Comparison of ENCODE assay signal across 35 cellular contexts in genomic region chr12:108982621-108983219, GRCh38. TPM values are rescaled to one million over a fixed set of nuclear protein-coding genes. Genes with fewer than 3 reads are reported as not detected.
"Had no signal": no experiment of that assay in that cellular context is flagged by ENCODE, and none has a peak within 500 bp of the region (broad histone marks: within the 10 kb centered on the region; RNA-seq: fewer than 3 reads in every experiment).

No MANE protein-coding gene starts in this region.

- H3K27ac ChIP-seq: left lung, lower lobe of right lung, pancreas, prostate gland, sigmoid colon, spleen, suprapubic skin, thoracic aorta, tibial artery, upper lobe of right lung, uterus had no signal

- H3K4me1 Mint-ChIP-seq: immature natural killer cell; mesothelial cell of epicardium; naive B cell; natural killer cell; stimulated activated effector memory CD8-positive, alpha-beta T cell treated with anti-CD3 and anti-CD28 coated beads, Interleukin-12 subunit alpha, Interleukin-12 subunit beta, amount 100 ng/mL, for 72 hours had no signal

- DNase-seq: hypothalamus; kidney; left colon; left lung; lower lobe of right lung; mammary epithelial cell; mesenchymal stem cell; naive B cell; natural killer cell; nucleus accumbens; pancreas; posterior cingulate gyrus; retina; right cardiac atrium; sigmoid colon; small intestine; spleen; stimulated activated CD4-positive, alpha-beta T cell treated with anti-CD3 and anti-CD28 coated beads, Interleukin-4, amount 100 ng/mL, for 24 hours; stimulated activated naive CD4-positive, alpha-beta T cell; tibial artery; trophoblast cell; upper lobe of right lung; uterus had no signal

- H3K36me3 ChIP-seq: left lung, lower lobe of right lung, pancreas, prostate gland, sigmoid colon, spleen, suprapubic skin, thoracic aorta, tibial artery, upper lobe of right lung, uterus had no signal

- H3K9me3 Mint-ChIP-seq: immature natural killer cell; mesothelial cell of epicardium; naive B cell; natural killer cell; stimulated activated effector memory CD8-positive, alpha-beta T cell treated with anti-CD3 and anti-CD28 coated beads, Interleukin-12 subunit alpha, Interleukin-12 subunit beta, amount 100 ng/mL, for 72 hours; stimulated activated naive CD8-positive, alpha-beta T cell treated with anti-CD3 and anti-CD28 coated beads, Interleukin-15, Interleukin-2, amounts not matched to agents 100 ng/mL and 50 ng/mL, for 24 hours had no signal

- H3K27me3 Mint-ChIP-seq: stimulated activated naive CD8-positive, alpha-beta T cell treated with anti-CD3 and anti-CD28 coated beads, Interleukin-15, Interleukin-2, amounts not matched to agents 100 ng/mL and 50 ng/mL, for 24 hours had no signal

- FAIRE-seq: islet of Langerhans, kidney, pancreas, small intestine had no signal

- H3K4me1 ChIP-seq: left lung, lower lobe of right lung, pancreas, prostate gland, sigmoid colon, spleen, upper lobe of right lung, uterus had no signal

- H3K36me3 Mint-ChIP-seq: immature natural killer cell; mesothelial cell of epicardium; naive B cell; natural killer cell; stimulated activated effector memory CD8-positive, alpha-beta T cell treated with anti-CD3 and anti-CD28 coated beads, Interleukin-12 subunit alpha, Interleukin-12 subunit beta, amount 100 ng/mL, for 72 hours had no signal

- H3K27me3 ChIP-seq: left lung, pancreas, sigmoid colon, tibial artery, upper lobe of right lung, uterus had no signal

- H3K4me3 ChIP-seq: left lung, lower lobe of right lung, pancreas, prostate gland, sigmoid colon, spleen, suprapubic skin, thoracic aorta, tibial artery, upper lobe of right lung, uterus had no signal

- H3K27ac Mint-ChIP-seq: immature natural killer cell; mesothelial cell of epicardium; naive B cell; natural killer cell; stimulated activated effector memory CD8-positive, alpha-beta T cell treated with anti-CD3 and anti-CD28 coated beads, Interleukin-12 subunit alpha, Interleukin-12 subunit beta, amount 100 ng/mL, for 72 hours; stimulated activated naive CD8-positive, alpha-beta T cell treated with anti-CD3 and anti-CD28 coated beads, Interleukin-15, Interleukin-2, amounts not matched to agents 100 ng/mL and 50 ng/mL, for 24 hours had no signal

- H3K4me3 Mint-ChIP-seq: immature natural killer cell; mesothelial cell of epicardium; naive B cell; natural killer cell; stimulated activated effector memory CD8-positive, alpha-beta T cell treated with anti-CD3 and anti-CD28 coated beads, Interleukin-12 subunit alpha, Interleukin-12 subunit beta, amount 100 ng/mL, for 72 hours; stimulated activated naive CD8-positive, alpha-beta T cell treated with anti-CD3 and anti-CD28 coated beads, Interleukin-15, Interleukin-2, amounts not matched to agents 100 ng/mL and 50 ng/mL, for 24 hours had no signal

- H3K9me3 ChIP-seq: left lung, lower lobe of right lung, pancreas, prostate gland, sigmoid colon, spleen, suprapubic skin, thoracic aorta, tibial artery, upper lobe of right lung, uterus had no signal

- ATAC-seq: left colon; left lung; lower lobe of right lung; natural killer cell; pancreas; right cardiac atrium; stimulated activated effector memory CD8-positive, alpha-beta T cell treated with anti-CD3 and anti-CD28 coated beads, Interleukin-12 subunit alpha, Interleukin-12 subunit beta, amount 100 ng/mL, for 72 hours; upper lobe of right lung had no signal

RNA-seq across cellular contexts. Expression of gene SVOP, which starts 38.1 kb away (rescaled TPM):
- total RNA-seq: kidney, left lung, liver, lower lobe of right lung, mesothelial cell of epicardium, mononuclear cell, natural killer cell, osteoblast, spleen, subcutaneous adipose tissue, suprapubic skin, thoracic aorta, upper lobe of right lung had no signal
- polyA plus RNA-seq: immature natural killer cell, mammary epithelial cell, spleen had no signal
